20 cellular contexts compared by ENCODE assay signal in genomic region chr9:20364954-20365353, GRCh38.
DNase-seq lines count a peak whose midpoint lies in the region; ATAC-seq and TF ChIP-seq lines count a peak whose summit lies in the region.
"Had no signal": no experiment of that assay in that cellular context is flagged by ENCODE, and none has a peak within 500 bp of the region (broad histone marks: within the 10 kb centered on the region; RNA-seq: fewer than 3 reads in every experiment).

No MANE protein-coding gene starts in this region.

- no peak for TF ChIP-seq CTCF in mucosa of descending colon (IDR thresholded peaks at IDR 0.05)
- no peak for TF ChIP-seq CTCF in GM13977 (IDR thresholded peaks at IDR 0.05; ENCODE audit: extremely low read depth, insufficient read depth, missing control alignments)

- intact Hi-C loops in mucosa of descending colon (cut with DNase I, micrococcal nuclease) = no loop called here

- H3K4me3 Mint-ChIP-seq in activated CD8-positive, alpha-beta T cell treated with anti-CD3 and anti-CD28 coated beads, Interleukin-2, amount 10 ng/mL, durations not matched to agents 7 days and 5 days = no peak overlapping the region
- H3K4me3 Mint-ChIP-seq: CD4-positive, alpha-beta T cell; HFFc6; IgD-negative memory B cell had no signal

- peaks cover 72% of the 10 kb centered on the region for H3K4me1 Mint-ChIP-seq in activated CD8-positive, alpha-beta T cell treated with anti-CD3 and anti-CD28 coated beads, Interleukin-2, amount 10 ng/mL, durations not matched to agents 7 days and 5 days (ENCODE audit: low read depth)

- no peaks in the 10 kb centered on the region for H3K9me3 Mint-ChIP-seq in activated CD8-positive, alpha-beta T cell treated with anti-CD3 and anti-CD28 coated beads, Interleukin-2, amount 10 ng/mL, durations not matched to agents 7 days and 5 days (ENCODE audit: insufficient read depth)
- H3K9me3 Mint-ChIP-seq: CD4-positive, alpha-beta T cell; HFFc6 had no signal

- DNase-seq in NCI-H82 (lab: John Stamatoyannopoulos, UW) (peak; percentile 44), NCI-H82 treated with DMSO at 0.1 percent for 48 hours (lab: John Stamatoyannopoulos, UW; ENCODE audit: unreplicated experiment) (no peak), dermis blood vessel endothelial cell (peak; percentile 22), mucosa of descending colon (no peak), GM13977 (ENCODE audit: low spot score) (no peak)
- DNase-seq in activated CD8-positive, alpha-beta T cell treated with anti-CD3 and anti-CD28 coated beads, Interleukin-2, amount 10 ng/mL, durations not matched to agents 7 days and 5 days = no peak
- DNase-seq: 8988T; AML-193; Caco-2; CD4-positive, alpha-beta T cell; DMS153; DMS79; GDM1; GOT3; H7; HFFc6 had no signal

- no peaks in the 10 kb centered on the region for H3K27me3 Mint-ChIP-seq in activated CD8-positive, alpha-beta T cell treated with anti-CD3 and anti-CD28 coated beads, Interleukin-2, amount 10 ng/mL, durations not matched to agents 7 days and 5 days (ENCODE audit: low read depth)
- H3K27me3 Mint-ChIP-seq: CD4-positive, alpha-beta T cell; IgD-negative memory B cell had no signal

- peak; percentile 70 for ATAC-seq in mucosa of descending colon
- no peak for ATAC-seq in activated CD8-positive, alpha-beta T cell treated with anti-CD3 and anti-CD28 coated beads, Interleukin-2, amount 10 ng/mL, durations not matched to agents 7 days and 5 days
- no peak for ATAC-seq in HG02870 (IDR thresholded peaks at IDR 0.05; ENCODE audit: unreplicated experiment)
- ATAC-seq: HCT116, HepG2 had no signal

- CTCF ChIA-PET in activated CD8-positive, alpha-beta T cell treated with anti-CD3 and anti-CD28 coated beads, Interleukin-2, amount 10 ng/mL, durations not matched to agents 7 days and 5 days (lab: Charles Lee) = no interaction called here

- POLR2A ChIA-PET in activated CD8-positive, alpha-beta T cell treated with anti-CD3 and anti-CD28 coated beads, Interleukin-2, amount 10 ng/mL, durations not matched to agents 7 days and 5 days (lab: Charles Lee) = no interaction called here

- H3K4me3 ChIP-seq in mucosa of descending colon = no peak overlapping the region

- H3K27ac Mint-ChIP-seq in activated CD8-positive, alpha-beta T cell treated with anti-CD3 and anti-CD28 coated beads, Interleukin-2, amount 10 ng/mL, durations not matched to agents 7 days and 5 days = no peak overlapping the region
- H3K27ac Mint-ChIP-seq: CD4-positive, alpha-beta T cell; HFFc6; IgD-negative memory B cell had no signal

- H3K4me1 ChIP-seq in mucosa of descending colon (ENCODE audit: low read depth) = no peaks in the 10 kb centered on the region
- H3K4me1 ChIP-seq: Caco-2 had no signal

- H3K36me3 Mint-ChIP-seq in activated CD8-positive, alpha-beta T cell treated with anti-CD3 and anti-CD28 coated beads, Interleukin-2, amount 10 ng/mL, durations not matched to agents 7 days and 5 days (ENCODE audit: low read depth) = peaks cover 83% of the 10 kb centered on the region
- H3K36me3 Mint-ChIP-seq: IgD-negative memory B cell had no signal

- no peaks in the 10 kb centered on the region for H3K36me3 ChIP-seq in mucosa of descending colon (ENCODE audit: low read depth)

- in situ Hi-C loops in GM13977 (cut with MboI; ENCODE audit: low pct_unique_long_range_greater_than_20kb, low sequenced_read_pairs, unreplicated experiment) = loop anchor here (25.0 kb wide), 2 partner anchors 572 to 747 kb away; no protein-coding TSS in a partner anchor

- H3K9me3 ChIP-seq in mucosa of descending colon = no peaks in the 10 kb centered on the region
- H3K9me3 ChIP-seq: Caco-2 had no signal

Comparison
In these comparisons a context has a peak if more than half of its experiments do, and no peak if none do; other contexts are left out.
1. DNase-seq: peak in NCI-H82 (single experiment) and dermis blood vessel endothelial cell (single experiment); none in NCI-H82 treated with DMSO at 0.1 percent for 48 hours (single experiment), mucosa of descending colon (0 of 3), activated CD8-positive, alpha-beta T cell treated with anti-CD3 and anti-CD28 coated beads, Interleukin-2, amount 10 ng/mL, durations not matched to agents 7 days and 5 days (single experiment) and GM13977 (single experiment).